In the genomic region with DNA sequence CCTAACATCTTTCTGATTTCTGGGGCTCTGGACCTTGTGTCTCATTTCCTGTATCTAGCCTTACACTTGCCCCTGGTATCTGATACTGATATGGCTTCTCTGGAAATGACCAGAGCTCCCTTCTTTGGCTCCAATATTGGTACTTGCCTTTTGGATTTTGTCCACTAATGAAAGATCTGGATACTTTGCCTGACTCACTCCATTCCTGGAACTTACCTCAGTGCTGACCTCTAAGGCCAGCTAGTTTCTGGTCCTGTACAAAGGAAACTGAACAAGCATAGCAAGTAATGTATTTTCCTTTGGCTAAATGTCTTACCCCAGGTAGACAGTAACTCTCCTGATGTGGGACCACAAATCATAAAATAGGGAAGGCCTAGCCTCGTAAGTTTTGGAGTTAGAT, we compare ENCODE assay signal across 20 cellular contexts.
DNase-seq lines count a peak whose midpoint lies in the region; ATAC-seq and TF ChIP-seq lines count a peak whose summit lies in the region.
"Had no signal": no experiment of that assay in that cellular context is flagged by ENCODE, and none has a peak within 500 bp of the region (broad histone marks: within the 10 kb centered on the region; RNA-seq: fewer than 3 reads in every experiment).

No MANE protein-coding gene starts in this region.

- peak; percentile 40 for ATAC-seq in Right ventricle myocardium superior (ENCODE audit: poor library complexity)
- peak; percentile 18 for ATAC-seq in sciatic nerve
- ATAC-seq in GM18873 (IDR thresholded peaks at IDR 0.05; ENCODE audit: low FRiP score, unreplicated experiment): no peak
- ATAC-seq: activated CD4-positive, alpha-beta T cell treated with anti-CD3 and anti-CD28 coated beads for 36 hours; GM12878 had no signal

- no peaks in the 10 kb centered on the region for H3K79me2 ChIP-seq in smooth muscle cell (ENCODE audit: low read depth)

- no peak overlapping the region for H3K4me3 ChIP-seq in cardiac fibroblast (replicated peaks in 1 of 2; ENCODE audit: low read depth in 2 of 2, low read length in 2 of 2)
- H3K4me3 ChIP-seq in smooth muscle cell: no peak overlapping the region
- H3K4me3 ChIP-seq: dorsolateral prefrontal cortex, GM12878, lung had no signal

- DNase-seq in GM03348 (ENCODE audit: low spot score) (peak; percentile 34), cardiac fibroblast (ENCODE audit: low read depth in 2 of 2) (peak; percentile 60), Right ventricle myocardium superior (no peak), sciatic nerve (ENCODE audit: low spot score) (no peak), NCI-H2029 (lab: John Stamatoyannopoulos, UW) (no peak), CD1c-positive myeloid dendritic cell (ENCODE audit: extremely low spot score) (no peak), smooth muscle cell (lab: John Stamatoyannopoulos, UW; ENCODE audit: unreplicated experiment) (no peak)
- DNase-seq: activated CD4-positive, alpha-beta T cell treated with anti-CD3 and anti-CD28 coated beads for 36 hours; CD4-positive, alpha-beta T cell; DMS153; dorsolateral prefrontal cortex; NCI-H1694; NCI-H748 treated with DMSO at 0.1 percent for 48 hours; retina; SHP77; stimulated activated CD4-positive, alpha-beta T cell treated with anti-CD3 and anti-CD28 coated beads, Interleukin-15, amount 100 ng/mL, for 24 hours had no signal

- 97% methylated on average over 1 of the region's 1 CpG for WGBS in smooth muscle cell (ENCODE audit: low lambda C conversion rate)

- no peaks in the 10 kb centered on the region for H3K9me3 ChIP-seq in smooth muscle cell (replicated peaks; ENCODE audit: low read depth)
- H3K9me3 ChIP-seq: neutrophil had no signal

- intact Hi-C loops in Right ventricle myocardium superior (cut with DNase I) (no loop called here), sciatic nerve (cut with DNase I) (no loop called here)

- no peaks in the 10 kb centered on the region for H3K4me1 ChIP-seq in smooth muscle cell (ENCODE audit: low read depth)

- H3K4me2 ChIP-seq in smooth muscle cell: no peak overlapping the region

- H3F3A ChIP-seq in smooth muscle cell (ENCODE audit: low read depth): no peaks in the 10 kb centered on the region

- no peak for TF ChIP-seq CTCF in cardiac fibroblast (IDR thresholded peaks at IDR 0.05; ENCODE audit: low read depth, low read length)
- no peak for TF ChIP-seq CTCF in smooth muscle cell (IDR thresholded peaks at IDR 0.05; ENCODE audit: borderline replicate concordance, insufficient read depth, poor library complexity, severe bottlenecking)

- H3K27me3 ChIP-seq in smooth muscle cell (ENCODE audit: low read depth): no peaks in the 10 kb centered on the region
- H3K27me3 ChIP-seq: dorsolateral prefrontal cortex, neutrophil had no signal

- no peaks in the 10 kb centered on the region for H4K20me1 ChIP-seq in smooth muscle cell (ENCODE audit: low read depth)

- no peak overlapping the region for H2AFZ ChIP-seq in smooth muscle cell (ENCODE audit: low read depth)

- no peak overlapping the region for H3K9ac ChIP-seq in smooth muscle cell (ENCODE audit: low read depth)

- H3K36me3 ChIP-seq in smooth muscle cell (ENCODE audit: low read depth): no peaks in the 10 kb centered on the region
- H3K36me3 ChIP-seq: neutrophil had no signal

- no peak overlapping the region for H3K27ac ChIP-seq in smooth muscle cell (ENCODE audit: low read depth)
- H3K27ac ChIP-seq: neutrophil had no signal

Comparison
In these comparisons a context has a peak if more than half of its experiments do, and no peak if none do; other contexts are left out.
1. DNase-seq: peak in GM03348 (single experiment) and cardiac fibroblast (2 of 2); none in Right ventricle myocardium superior (single experiment), sciatic nerve (single experiment), NCI-H2029 (single experiment), CD1c-positive myeloid dendritic cell (single experiment) and smooth muscle cell (single experiment).